25 cellular contexts compared by ENCODE assay signal in the genomic region with DNA sequence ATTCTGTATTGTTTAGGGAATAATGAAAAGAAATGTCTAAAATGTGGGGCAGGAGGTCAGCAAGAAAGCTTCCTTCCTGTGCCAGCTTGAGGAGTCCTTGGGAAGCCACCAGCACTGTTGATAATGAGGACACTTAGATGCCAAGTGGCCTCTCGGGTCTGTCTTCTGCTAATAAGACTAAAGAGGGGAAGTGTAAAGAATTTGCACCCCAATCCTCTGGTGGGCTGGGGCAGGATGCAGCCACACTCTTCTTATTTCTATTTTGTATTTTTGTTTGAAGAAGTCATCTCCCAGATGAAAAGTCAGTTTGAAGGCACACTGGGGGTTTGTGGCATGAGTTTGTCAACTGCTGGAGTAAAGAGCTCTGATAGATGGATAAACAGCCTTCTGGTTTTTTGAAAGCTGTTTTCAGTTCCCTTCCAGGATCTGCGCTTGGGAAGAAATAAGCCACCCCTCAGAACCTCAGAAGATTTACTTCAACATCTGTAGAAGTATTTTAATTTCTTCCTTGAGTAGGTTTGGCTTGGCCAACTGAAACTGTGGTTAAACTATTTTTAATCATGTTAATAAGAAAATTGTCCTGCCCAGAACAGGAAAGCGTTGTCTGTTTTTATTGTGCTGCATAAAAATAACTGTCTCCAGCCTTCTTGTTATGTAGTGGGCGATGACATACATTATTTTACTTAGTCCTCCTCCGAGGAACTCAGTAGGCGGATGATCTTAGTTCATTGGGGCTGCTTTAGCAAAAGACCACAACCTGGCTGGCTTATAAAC.
A peak's percentile ranks its signal among the peaks of the same experiment; 100 is the strongest.
DNase-seq lines count a peak whose midpoint lies in the region; ATAC-seq and TF ChIP-seq lines count a peak whose summit lies in the region.
"Had no signal": no experiment of that assay in that cellular context is flagged by ENCODE, and none has a peak within 500 bp of the region (broad histone marks: within the 10 kb centered on the region; RNA-seq: fewer than 3 reads in every experiment).

No MANE protein-coding gene starts in this region.

- H3K79me2 ChIP-seq in OCI-LY3 (ENCODE audit: low read length) (no peaks in the 10 kb centered on the region), GM23248 (ENCODE audit: insufficient read depth) (no peaks in the 10 kb centered on the region)

- no peaks in the 10 kb centered on the region for H4K20me1 ChIP-seq in OCI-LY3 (ENCODE audit: insufficient read depth, low read length)
- H4K20me1 ChIP-seq in GM23248 (ENCODE audit: insufficient read depth) = no peaks in the 10 kb centered on the region

- H3K4me3 ChIP-seq in OCI-LY3 (ENCODE audit: low read length) (peak overlapping the region; percentile 32), GM23248 (no peak overlapping the region)
- H3K4me3 ChIP-seq: HAP-1, MG63, psoas muscle had no signal

- peak overlapping the region; percentile 65 for H3K27ac Mint-ChIP-seq in stimulated activated naive B cell treated with anti-CD40 and anti-IgM and Interleukin-4, amounts not matched to agents 10 μg/mL and 1 μg/mL and 100 μg/mL, for 72 hours
- H3K27ac Mint-ChIP-seq: activated CD4-positive, alpha-beta T cell treated with anti-CD3 and anti-CD28 coated beads for 36 hours; activated naive CD4-positive, alpha-beta T cell treated with anti-CD3 and anti-CD28 coated beads, Interleukin-2, amount 50 U/mL, for 72 hours; activated T-cell treated with anti-CD3 and anti-CD28 coated beads, Interleukin-2, amount 50 U/mL, for 72 hours had no signal

- H3K27me3 ChIP-seq in OCI-LY3 (ENCODE audit: low read depth, low read length) (no peaks in the 10 kb centered on the region), GM23248 (replicated peaks; ENCODE audit: insufficient read depth) (no peaks in the 10 kb centered on the region)

- TF ChIP-seq CTCF in GM13976 (IDR thresholded peaks at IDR 0.05; ENCODE audit: borderline replicate concordance, control extremely low read depth, extremely low read depth, insufficient read depth, missing control alignments) = no peak
- TF ChIP-seq CTCF in OCI-LY3 (IDR thresholded peaks at IDR 0.05; ENCODE audit: low read depth, low read length) = no peak

- H2AFZ ChIP-seq in OCI-LY3 (ENCODE audit: low read depth, low read length) = no peak overlapping the region
- no peak overlapping the region for H2AFZ ChIP-seq in GM23248

- peak overlapping the region; percentile 65 for H3K4me2 ChIP-seq in OCI-LY3 (ENCODE audit: low read length)
- no peak overlapping the region for H3K4me2 ChIP-seq in GM23248 (ENCODE audit: unreplicated experiment)

- H3K36me3 Mint-ChIP-seq in stimulated activated naive B cell treated with anti-CD40 and anti-IgM and Interleukin-4, amounts not matched to agents 10 μg/mL and 1 μg/mL and 100 μg/mL, for 72 hours = no peaks in the 10 kb centered on the region

- peaks cover 43 to 56% of the 10 kb centered on the region in 2 donors for H3K4me1 Mint-ChIP-seq in stimulated activated naive B cell treated with anti-CD40 and anti-IgM and Interleukin-4, amounts not matched to agents 10 μg/mL and 1 μg/mL and 100 μg/mL, for 72 hours
- H3K4me1 Mint-ChIP-seq: activated CD4-positive, alpha-beta T cell treated with anti-CD3 and anti-CD28 coated beads for 36 hours; central memory CD8-positive, alpha-beta T cell had no signal

- no peaks in the 10 kb centered on the region for H3K36me3 ChIP-seq in OCI-LY3 (replicated peaks; ENCODE audit: low read depth, low read length)
- no peaks in the 10 kb centered on the region for H3K36me3 ChIP-seq in GM23248 (ENCODE audit: low read depth)
- H3K36me3 ChIP-seq: HAP-1, MG63 had no signal

- 16 to 25% methylated on average over 6 of the region's 6 CpGs for WGBS in GM23248 (ENCODE audit: low coverage in 1 of 2, low lambda C conversion rate in 2 of 2, missing lambda C conversion rate in 2 of 2), 2 experiments

- in situ Hi-C loops in GM13976 (cut with MboI; ENCODE audit: low sequenced_read_pairs, unreplicated experiment) = loop anchor here (10.0 kb wide), 1 partner anchor 133 kb away; no protein-coding TSS in a partner anchor
- in situ Hi-C loops in GM23248 (cut with MboI) = no loop called here

- H3K27me3 Mint-ChIP-seq in stimulated activated naive B cell treated with anti-CD40 and anti-IgM and Interleukin-4, amounts not matched to agents 10 μg/mL and 1 μg/mL and 100 μg/mL, for 72 hours = no peaks in the 10 kb centered on the region

- peaks cover 0 to 4% of the 10 kb centered on the region in 2 donors for H3K9me3 Mint-ChIP-seq in stimulated activated naive B cell treated with anti-CD40 and anti-IgM and Interleukin-4, amounts not matched to agents 10 μg/mL and 1 μg/mL and 100 μg/mL, for 72 hours

- peak; percentile 53 for ATAC-seq in HG03103 (IDR thresholded peaks at IDR 0.05; ENCODE audit: low read depth, unreplicated experiment)
- peak; percentile 88 to 90 for ATAC-seq in stimulated activated naive B cell treated with anti-CD40 and anti-IgM and Interleukin-4, amounts not matched to agents 10 μg/mL and 1 μg/mL and 100 μg/mL, for 72 hours (replicated peaks)
- ATAC-seq in GM21723 (IDR thresholded peaks at IDR 0.05; ENCODE audit: unreplicated experiment) = no peak
- ATAC-seq: activated CD4-positive, alpha-beta T cell treated with anti-CD3 and anti-CD28 coated beads for 36 hours; activated naive CD4-positive, alpha-beta T cell treated with anti-CD3 and anti-CD28 coated beads, Interleukin-2, amount 50 U/mL, for 72 hours; activated T-cell treated with anti-CD3 and anti-CD28 coated beads, Interleukin-2, amount 50 U/mL, for 72 hours; left ventricle myocardium superior; psoas muscle had no signal

- no peaks in the 10 kb centered on the region for H3K9me2 ChIP-seq in GM23248 (ENCODE audit: insufficient read depth)

- H3K9ac ChIP-seq in OCI-LY3 (ENCODE audit: low read length) = peak overlapping the region; percentile 49
- no peak overlapping the region for H3K9ac ChIP-seq in GM23248

- DNase-seq in GM13976 (ENCODE audit: low spot score) (peak; percentile 21), GM23248 (no peak), Ammon's horn (ENCODE audit: low spot score) (no peak), cerebellar nuclear complex (lab: John Stamatoyannopoulos, UW) (no peak)
- DNase-seq in stimulated activated naive B cell treated with anti-CD40 and anti-IgM and Interleukin-4, amounts not matched to agents 10 μg/mL and 1 μg/mL and 100 μg/mL, for 72 hours = no peak
- DNase-seq: activated CD4-positive, alpha-beta T cell treated with anti-CD3 and anti-CD28 coated beads for 36 hours; activated T-cell treated with anti-CD3 and anti-CD28 coated beads, Interleukin-2, amount 50 U/mL, for 72 hours; Caco-2; EL; foreskin melanocyte; hippocampal formation; left ventricle myocardium superior; MG63; NCI-H2029; psoas muscle; stimulated activated CD4-positive, alpha-beta T cell treated with anti-CD3 and anti-CD28 coated beads, Interleukin-1b, Interleukin-23, amount 100 ng/mL, for 48 hours; stimulated activated naive CD4-positive, alpha-beta T cell treated with Interleukin-2 at 50 U/mL for 16 hours; T1000 had no signal

- H3F3A ChIP-seq in GM23248 (ENCODE audit: insufficient read depth) = no peaks in the 10 kb centered on the region

- H3K9me3 ChIP-seq in OCI-LY3 (ENCODE audit: insufficient read depth, low read length) (no peaks in the 10 kb centered on the region), GM23248 (ENCODE audit: low read depth) (no peaks in the 10 kb centered on the region)
- H3K9me3 ChIP-seq: Caco-2, HAP-1, MG63, psoas muscle had no signal

- H3K27ac ChIP-seq in OCI-LY3 (ENCODE audit: low read length) (peak overlapping the region; percentile 86), GM23248 (no peak overlapping the region)
- H3K27ac ChIP-seq: psoas muscle, RWPE1 had no signal

- H3K4me1 ChIP-seq in OCI-LY3 (ENCODE audit: low read length) = peaks cover 45% of the 10 kb centered on the region
- H3K4me1 ChIP-seq in GM23248 (ENCODE audit: insufficient read depth) = no peaks in the 10 kb centered on the region
- H3K4me1 ChIP-seq: Caco-2, HAP-1, psoas muscle had no signal

- H3K4me3 Mint-ChIP-seq in stimulated activated naive B cell treated with anti-CD40 and anti-IgM and Interleukin-4, amounts not matched to agents 10 μg/mL and 1 μg/mL and 100 μg/mL, for 72 hours = no peak overlapping the region
- H3K4me3 Mint-ChIP-seq: activated CD4-positive, alpha-beta T cell treated with anti-CD3 and anti-CD28 coated beads for 36 hours; activated T-cell treated with anti-CD3 and anti-CD28 coated beads, Interleukin-2, amount 50 U/mL, for 72 hours; central memory CD8-positive, alpha-beta T cell had no signal
